In genomic region chr10:72126184-72126871, GRCh38 we compare ENCODE assay signal across 8 cellular contexts. TPM values are rescaled to one million over a fixed set of nuclear protein-coding genes. Genes with fewer than 3 reads are reported as not detected.
DNase-seq lines count a peak whose midpoint lies in the region; ATAC-seq and TF ChIP-seq lines count a peak whose summit lies in the region.

No MANE protein-coding gene starts in this region.

- peak overlapping the region in 1 of 10 donors; percentile 1 for H3K27ac ChIP-seq in heart right ventricle
- H3K27ac ChIP-seq in Peyer's patch = no peak overlapping the region
- H3K27ac ChIP-seq in spleen = no peak overlapping the region

- 90 to 96% methylated on average over 3 of the region's 3 CpGs for WGBS in heart right ventricle, 2 donors
- WGBS in spleen, 5 donors = 86 to 94% (median 91%) methylated on average over 3 of the region's 3 CpGs

- TF ChIP-seq POLR2A in Peyer's patch (IDR thresholded peaks at IDR 0.05) = no peak
- no peak for TF ChIP-seq POLR2A in spleen (IDR thresholded peaks at IDR 0.05)

- intact Hi-C loops in heart right ventricle (cut with DNase I) (loop anchor here in 6 of 10 donors (5.0 to 10.0 kb wide), 5 partner anchors 88 to 211 kb away; partner anchors contain the start of genes ANAPC16 (in 1 of the 6) and ASCC1 (in 1 of the 6)), left cardiac atrium (cut with DNase I) (loop anchor here in 1 of 2 donors (5.0 kb wide), 1 partner anchor 211 kb away; no protein-coding TSS in a partner anchor), spleen (cut with DNase I; ENCODE audit: low total_unique reads) (no loop called here)

- H3K4me3 ChIP-seq in heart right ventricle (no peak overlapping the region), Peyer's patch (no peak overlapping the region), fibroblast of the aortic adventitia (ENCODE audit: low read depth, low read length) (no peak overlapping the region), spleen (no peak overlapping the region)

- ATAC-seq in heart right ventricle (peak in 3 of 8 donors; percentile 22 to 41 (median 32)), left cardiac atrium (no peak), GM18498 (IDR thresholded peaks at IDR 0.05; ENCODE audit: unreplicated experiment) (no peak), GM18868 (IDR thresholded peaks at IDR 0.05; ENCODE audit: unreplicated experiment) (no peak)

- DNase-seq in heart right ventricle (no peak), left cardiac atrium (no peak), Peyer's patch (no peak), fibroblast of the aortic adventitia (ENCODE audit: low read depth) (peak; percentile 73), spleen (no peak)
- no peak for DNase-seq in stimulated activated CD4-positive, alpha-beta T cell treated with anti-CD3 and anti-CD28 coated beads, Interleukin-1b, Interleukin-23, amount 100 ng/mL, for 48 hours

- H3K27me3 ChIP-seq in heart right ventricle (no peaks in the 10 kb centered on the region), Peyer's patch (no peaks in the 10 kb centered on the region), spleen (replicated peaks in 1 of 7) (no peaks in the 10 kb centered on the region)

- H3K4me1 ChIP-seq in heart right ventricle = peaks cover 0 to 25% (median 6%) of the 10 kb centered on the region in 9 donors
- H3K4me1 ChIP-seq in Peyer's patch = no peaks in the 10 kb centered on the region
- H3K4me1 ChIP-seq in spleen = peaks cover 0 to 5% (median 1%) of the 10 kb centered on the region in 6 donors

- TF ChIP-seq CTCF in heart right ventricle (IDR thresholded peaks at IDR 0.05) = peak; percentile 7 to 57 (median 38)
- TF ChIP-seq CTCF in Peyer's patch (IDR thresholded peaks at IDR 0.05) = peak in 4 of 6 experiments; percentile 46 to 55 (median 49)
- peak; percentile 47 for TF ChIP-seq CTCF in fibroblast of the aortic adventitia (IDR thresholded peaks at IDR 0.05; ENCODE audit: insufficient read depth, low read length)
- peak in 8 of 11 experiments; percentile 6 to 53 (median 40) for TF ChIP-seq CTCF in spleen (IDR thresholded peaks at IDR 0.05 in 8 of 11, conservative IDR thresholded peaks at IDR 0.05 in 3 of 11)

- H3K9me3 ChIP-seq in heart right ventricle (no peaks in the 10 kb centered on the region), Peyer's patch (no peaks in the 10 kb centered on the region), spleen (no peaks in the 10 kb centered on the region)

- H3K36me3 ChIP-seq in heart right ventricle (peaks cover 0 to 34% (median 3%) of the 10 kb centered on the region in 9 donors), Peyer's patch (peaks cover 0 to 10% (median 0%) of the 10 kb centered on the region in 3 donors), spleen (peaks cover 0 to 63% (median 10%) of the 10 kb centered on the region in 6 donors)

RNA-seq across cellular contexts. Expression of gene SPOCK2, which starts 38.0 kb away (rescaled TPM):
- total RNA-seq in heart right ventricle = 10 to 100 TPM in 2 of 10 donors, 1 to 10 TPM in 8; 3.5 to 12.8 (median 6.4) TPM
- polyA plus RNA-seq in heart right ventricle = 10 to 100 TPM in 1 of 2 donors, 1 to 10 TPM in 1; 6.7 to 13.4 TPM
- total RNA-seq in left cardiac atrium = 1 to 10 TPM; 8.1 to 9.8 TPM
- total RNA-seq in Peyer's patch = 10 to 100 TPM in 3 of 4 donors, 1 to 10 TPM in 1; 8.3 to 54.5 (median 11.4) TPM
- total RNA-seq in fibroblast of the aortic adventitia (ENCODE audit: low replicate concordance) = 0.36 and 0.98 TPM in 2 replicates
- 10 to 100 TPM; 32.2 to 64.3 (median 43.5) TPM for total RNA-seq in spleen
- polyA plus RNA-seq in spleen = 10 to 100 TPM; 12.6 to 28.4 (median 23.6) TPM
